23 cellular contexts compared by ENCODE assay signal in genomic region chr11:13685461-13686108, GRCh38. TPM values are rescaled to one million over a fixed set of nuclear protein-coding genes. Genes with fewer than 3 reads are reported as not detected.
DNase-seq lines count a peak whose midpoint lies in the region; ATAC-seq and TF ChIP-seq lines count a peak whose summit lies in the region.
"Had no signal": no experiment of that assay in that cellular context is flagged by ENCODE, and none has a peak within 500 bp of the region (broad histone marks: within the 10 kb centered on the region; RNA-seq: fewer than 3 reads in every experiment).

No MANE protein-coding gene starts in this region.

- intact Hi-C loops in mucosa of descending colon (cut with DNase I, micrococcal nuclease), result no loop called here

- no peaks in the 10 kb centered on the region for H3K9me3 ChIP-seq in esophagus (ENCODE audit: control insufficient read depth in 2 of 2, insufficient read depth in 1 of 2, low read depth in 1 of 2, low read length in 1 of 2)
- H3K9me3 ChIP-seq in mucosa of descending colon, result no peaks in the 10 kb centered on the region
- H3K9me3 ChIP-seq: vagina had no signal

- H3K9me3 Mint-ChIP-seq in activated T-cell treated with anti-CD3 and anti-CD28 coated beads, Interleukin-2, amount 50 U/mL, for 72 hours, result no peaks in the 10 kb centered on the region
- no peaks in the 10 kb centered on the region for H3K9me3 Mint-ChIP-seq in progenitor cell of endocrine pancreas (ENCODE audit: low read depth)
- H3K9me3 Mint-ChIP-seq: stimulated activated memory B cell treated with anti-CD40 and anti-IgM and Interleukin-4, amounts not matched to agents 10 μg/mL and 1 μg/mL and 100 μg/mL, for 72 hours had no signal

- H3K36me3 ChIP-seq in esophagus (ENCODE audit: control insufficient read depth in 2 of 2, insufficient read depth in 2 of 2, low read length in 1 of 2), result peaks cover 0 to 2% of the 10 kb centered on the region in 2 donors
- H3K36me3 ChIP-seq in mucosa of descending colon (ENCODE audit: low read depth), result no peaks in the 10 kb centered on the region
- H3K36me3 ChIP-seq: vagina had no signal

- H3K4me3 Mint-ChIP-seq in activated T-cell treated with anti-CD3 and anti-CD28 coated beads, Interleukin-2, amount 50 U/mL, for 72 hours, result no peak overlapping the region
- H3K4me3 Mint-ChIP-seq in progenitor cell of endocrine pancreas (ENCODE audit: low read depth), result no peak overlapping the region
- H3K4me3 Mint-ChIP-seq: activated CD4-positive, alpha-beta T cell treated with anti-CD3 and anti-CD28 coated beads, Interleukin-2, amount 10 ng/mL, durations not matched to agents 24 days and 14 days; activated naive CD8-positive, alpha-beta T cell treated with anti-CD3 and anti-CD28 coated beads, Interleukin-2, amount 50 U/mL, for 24 hours; naive thymus-derived CD8-positive, alpha-beta T cell; stimulated activated memory B cell treated with anti-CD40 and anti-IgM and Interleukin-4, amounts not matched to agents 10 μg/mL and 1 μg/mL and 100 μg/mL, for 72 hours had no signal

- H3K4me3 ChIP-seq in esophagus (ENCODE audit: low read depth in 1 of 2, low read length in 2 of 2) (no peak overlapping the region), mucosa of descending colon (no peak overlapping the region)
- H3K4me3 ChIP-seq: hepatocyte, vagina had no signal

- 51 to 63% methylated on average over 5 of the region's 5 CpGs for WGBS in esophagus, 2 donors

- H3K36me3 Mint-ChIP-seq in activated T-cell treated with anti-CD3 and anti-CD28 coated beads, Interleukin-2, amount 50 U/mL, for 72 hours (ENCODE audit: insufficient read depth in 2 of 2), result peaks cover 0 to 13% of the 10 kb centered on the region in 2 donors
- peaks cover 4% of the 10 kb centered on the region for H3K36me3 Mint-ChIP-seq in progenitor cell of endocrine pancreas (ENCODE audit: insufficient read depth)

- H3K4me1 ChIP-seq in esophagus (ENCODE audit: control insufficient read depth in 2 of 2, insufficient read depth in 2 of 2, low read length in 1 of 2) (peaks cover 0 to under 1% of the 10 kb centered on the region in 2 donors), mucosa of descending colon (ENCODE audit: low read depth) (peaks cover 11% of the 10 kb centered on the region)

- H3K27ac Mint-ChIP-seq in activated T-cell treated with anti-CD3 and anti-CD28 coated beads, Interleukin-2, amount 50 U/mL, for 72 hours, result peak overlapping the region; percentile 24
- H3K27ac Mint-ChIP-seq in progenitor cell of endocrine pancreas, result no peak overlapping the region
- H3K27ac Mint-ChIP-seq: activated CD4-positive, alpha-beta T cell treated with anti-CD3 and anti-CD28 coated beads, Interleukin-2, amount 10 ng/mL, durations not matched to agents 24 days and 14 days; activated naive CD8-positive, alpha-beta T cell treated with anti-CD3 and anti-CD28 coated beads, Interleukin-2, amount 50 U/mL, for 24 hours; stimulated activated memory B cell treated with anti-CD40 and anti-IgM and Interleukin-4, amounts not matched to agents 10 μg/mL and 1 μg/mL and 100 μg/mL, for 72 hours had no signal

- H3K27me3 Mint-ChIP-seq in activated T-cell treated with anti-CD3 and anti-CD28 coated beads, Interleukin-2, amount 50 U/mL, for 72 hours (ENCODE audit: low read depth), result no peaks in the 10 kb centered on the region
- H3K27me3 Mint-ChIP-seq in progenitor cell of endocrine pancreas, result peaks cover 19% of the 10 kb centered on the region
- H3K27me3 Mint-ChIP-seq: activated CD4-positive, alpha-beta T cell treated with anti-CD3 and anti-CD28 coated beads, Interleukin-2, amount 10 ng/mL, durations not matched to agents 24 days and 14 days; activated naive CD8-positive, alpha-beta T cell treated with anti-CD3 and anti-CD28 coated beads, Interleukin-2, amount 50 U/mL, for 24 hours; naive thymus-derived CD8-positive, alpha-beta T cell; stimulated activated memory B cell treated with anti-CD40 and anti-IgM and Interleukin-4, amounts not matched to agents 10 μg/mL and 1 μg/mL and 100 μg/mL, for 72 hours had no signal

- H3K4me1 Mint-ChIP-seq in activated T-cell treated with anti-CD3 and anti-CD28 coated beads, Interleukin-2, amount 50 U/mL, for 72 hours (ENCODE audit: low read depth), result peaks cover 17% of the 10 kb centered on the region
- H3K4me1 Mint-ChIP-seq in progenitor cell of endocrine pancreas (ENCODE audit: low read depth), result peaks cover 2% of the 10 kb centered on the region

- no peaks in the 10 kb centered on the region for H3K27me3 ChIP-seq in esophagus (ENCODE audit: control insufficient read depth in 1 of 2, insufficient read depth in 2 of 2, low read length in 2 of 2)
- H3K27me3 ChIP-seq: hepatocyte, vagina had no signal

- no peak for DNase-seq in activated T-cell treated with anti-CD3 and anti-CD28 coated beads, Interleukin-2, amount 50 U/mL, for 72 hours
- DNase-seq in activated T-cell treated with anti-CD3 and anti-CD28 coated beads, Interleukin-2, amount 50 U/mL, for 1 hour, result no peak
- DNase-seq in mucosa of descending colon (no peak), NCI-H1694 (lab: John Stamatoyannopoulos, UW) (no peak), progenitor cell of endocrine pancreas (ENCODE audit: low spot score, unreplicated experiment) (no peak)
- DNase-seq in activated CD4-positive, alpha-beta T cell treated with anti-CD3 and anti-CD28 coated beads for 4 hours, result no peak
- DNase-seq: 8988T; activated CD4-positive, alpha-beta T cell treated with anti-CD3 and anti-CD28 coated beads, Interleukin-2, amount 10 ng/mL, durations not matched to agents 24 days and 14 days; activated CD8-positive, alpha-beta memory T cell treated with anti-CD3 and anti-CD28 coated beads, Interleukin-2, amount 50 U/mL, for 4 hours; activated effector memory CD4-positive, alpha-beta T cell treated with anti-CD3 and anti-CD28 coated beads, Interleukin-2, amount 50 U/mL, for 16 hours; activated naive CD8-positive, alpha-beta T cell treated with anti-CD3 and anti-CD28 coated beads, Interleukin-2, amount 50 U/mL, for 24 hours; central memory CD4-positive, alpha-beta T cell; COR-L47; effector CD8-positive, alpha-beta T cell; naive thymus-derived CD8-positive, alpha-beta T cell; NCI-H69; posterior cingulate gyrus had no signal

- TF ChIP-seq CTCF in mucosa of descending colon (IDR thresholded peaks at IDR 0.05), result no peak
- no peak for TF ChIP-seq CTCF in progenitor cell of endocrine pancreas (IDR thresholded peaks at IDR 0.05; ENCODE audit: unreplicated experiment)

- peak overlapping the region; percentile 20 for H3K27ac ChIP-seq in angular gyrus (ENCODE audit: low read depth, low read length)
- H3K27ac ChIP-seq in esophagus (ENCODE audit: low read depth in 2 of 2, low read length in 1 of 2), result peak overlapping the region; percentile 13 to 66
- H3K27ac ChIP-seq: hepatocyte, vagina had no signal

- ATAC-seq in activated T-cell treated with anti-CD3 and anti-CD28 coated beads, Interleukin-2, amount 50 U/mL, for 72 hours (replicated peaks in 1 of 2), result no peak
- ATAC-seq in mucosa of descending colon, result peak; percentile 20
- ATAC-seq: activated naive CD8-positive, alpha-beta T cell treated with anti-CD3 and anti-CD28 coated beads, Interleukin-2, amount 50 U/mL, for 24 hours; naive thymus-derived CD8-positive, alpha-beta T cell; Right ventricle myocardium inferior; stimulated activated memory B cell treated with anti-CD40 and anti-IgM and Interleukin-4, amounts not matched to agents 10 μg/mL and 1 μg/mL and 100 μg/mL, for 72 hours had no signal

RNA-seq across cellular contexts. Expression of gene FAR1, which starts 17.1 kb away (rescaled TPM):
- 10 to 100 TPM; 49.4 to 53.4 TPM for total RNA-seq in activated T-cell treated with anti-CD3 and anti-CD28 coated beads, Interleukin-2, amount 50 U/mL, for 72 hours
- 10 to 100 TPM; 36.8 to 42.5 TPM for polyA plus RNA-seq in esophagus
- total RNA-seq in mucosa of descending colon, result 100 to 1,000 TPM in 2 of 3 donors, 10 to 100 TPM in 1; 74.3 to 103 (median 102) TPM
- total RNA-seq in progenitor cell of endocrine pancreas, result 58.0 and 63.9 TPM in 2 replicates
